Comparison of ENCODE assay signal across 8 cellular contexts in genomic region chr19:1490311-1491113, GRCh38. TPM values are rescaled to one million over a fixed set of nuclear protein-coding genes. Genes with fewer than 3 reads are reported as not detected.
A peak's percentile ranks its signal among the peaks of the same experiment; 100 is the strongest.
DNase-seq lines count a peak whose midpoint lies in the region; ATAC-seq and TF ChIP-seq lines count a peak whose summit lies in the region.

PCSK4 (minus strand) TSS chr19:1490350; CDS start chr19:1490346, 4 bp downstream.

- no peaks in the 10 kb centered on the region for H4K20me1 ChIP-seq in PC-3 (ENCODE audit: low read length)

- no peaks in the 10 kb centered on the region for H3K27me3 ChIP-seq in PC-3 (ENCODE audit: low read length)

- no peaks in the 10 kb centered on the region for H3K36me3 Mint-ChIP-seq in activated T-cell treated with anti-CD3 and anti-CD28 coated beads, Interleukin-2, amount 50 U/mL, for 24 hours (ENCODE audit: low read depth)

- H3K4me3 Mint-ChIP-seq in activated T-cell treated with anti-CD3 and anti-CD28 coated beads, Interleukin-2, amount 50 U/mL, for 24 hours = peak within 1 kb of the TSS; percentile 81

- peak within 1 kb of the TSS; percentile 93 for H2AFZ ChIP-seq in PC-3 (ENCODE audit: low read length)

- no peak for TF ChIP-seq CTCF in PC-3 (conservative IDR thresholded peaks at IDR 0.05; ENCODE audit: low read depth, low read length)

- no peak for TF ChIP-seq RAD21 in Ishikawa (IDR thresholded peaks at IDR 0.05; ENCODE audit: low read depth)

- H3K4me2 ChIP-seq in PC-3 (ENCODE audit: low read length) = peak within 1 kb of the TSS; percentile 92

- BruUV-seq in PC-3 (replicated peaks; lab: Mats Ljungman, UMichigan) = no TSS peak

- DNase-seq in D341Med (ENCODE audit: low spot score) = peak; percentile 97
- peak; percentile 96 for DNase-seq in PC-3
- DNase-seq in activated T-cell treated with anti-CD3 and anti-CD28 coated beads, Interleukin-2, amount 50 U/mL, for 24 hours = peak; percentile 98
- DNase-seq in erythroblast (lab: John Stamatoyannopoulos, UW) = peak; percentile 99 to 100
- peak; percentile 99 for DNase-seq in mucosa of gallbladder (ENCODE audit: low spot score)
- peak; percentile 92 for DNase-seq in stimulated activated CD8-positive, alpha-beta memory T cell treated with anti-CD3 and anti-CD28 coated beads, Interleukin-4, amount 100 ng/mL, for 24 hours (ENCODE audit: low read depth)

- no peak for TF ChIP-seq EP300 in Ishikawa (IDR thresholded peaks at IDR 0.05; ENCODE audit: borderline replicate concordance)

- peak within 1 kb of the TSS; percentile 67 for H3K9ac ChIP-seq in PC-3 (ENCODE audit: low read length)

- peaks cover 17% of the 10 kb centered on the region for H3K4me1 Mint-ChIP-seq in activated T-cell treated with anti-CD3 and anti-CD28 coated beads, Interleukin-2, amount 50 U/mL, for 24 hours (ENCODE audit: low read depth)

- ATAC-seq in GM21576 (IDR thresholded peaks at IDR 0.05; ENCODE audit: unreplicated experiment) (peak; percentile 78), PC-3 (peak; percentile 88)

- no peak within 1 kb of the TSS for H3K27ac ChIP-seq in PC-3 (ENCODE audit: low read length)

- no peaks in the 10 kb centered on the region for H3K9me3 Mint-ChIP-seq in activated T-cell treated with anti-CD3 and anti-CD28 coated beads, Interleukin-2, amount 50 U/mL, for 24 hours

- H3K9me2 ChIP-seq in PC-3 (replicated peaks; ENCODE audit: low read length) = no peaks in the 10 kb centered on the region

- intact Hi-C loops in PC-3 (cut with micrococcal nuclease) = no loop called here

- peaks cover 6% of the 10 kb centered on the region for H3K27me3 Mint-ChIP-seq in activated T-cell treated with anti-CD3 and anti-CD28 coated beads, Interleukin-2, amount 50 U/mL, for 24 hours

- H3K79me2 ChIP-seq in PC-3 (ENCODE audit: low read length) = 0 out of 2 replicates have a peak, but pooled peaks cover 3% of the 10 kb centered on the region

- peak; percentile 13 for TF ChIP-seq POLR2A in erythroblast (IDR thresholded peaks at IDR 0.05; ENCODE audit: low read length)

- POLR2A ChIA-PET in PC-3 (lab: Charles Lee; ENCODE audit: unreplicated experiment) = no interaction called here

- CTCF ChIA-PET in PC-3 (lab: Charles Lee) = interaction anchor here (0.6 to 1.0 kb wide), 2 partner anchors 19 to 256 kb away, joined by 3 to 4 read pairs; no protein-coding TSS in a partner anchor

- peak within 1 kb of the TSS; percentile 76 for H3K4me3 ChIP-seq in PC-3 (ENCODE audit: low read length)

- no peaks in the 10 kb centered on the region for H3F3A ChIP-seq in PC-3 (ENCODE audit: low read length, unreplicated experiment)

- H3K36me3 ChIP-seq in PC-3 (ENCODE audit: low read depth, low read length) = no peaks in the 10 kb centered on the region

- peaks cover 12% of the 10 kb centered on the region for H3K4me1 ChIP-seq in PC-3 (ENCODE audit: insufficient read depth, low read length)

- no peaks in the 10 kb centered on the region for H3K9me3 ChIP-seq in PC-3 (ENCODE audit: low read length)

- H3K27ac Mint-ChIP-seq in activated T-cell treated with anti-CD3 and anti-CD28 coated beads, Interleukin-2, amount 50 U/mL, for 24 hours = peak within 1 kb of the TSS; percentile 97

TF ChIP-seq in Ishikawa, 13 proteins besides CTCF, POLR2A, EP300 and RAD21:
- TF ChIP-seq MAX (IDR thresholded peaks at IDR 0.05) (peak; percentile 60), TCF12 (IDR thresholded peaks at IDR 0.05; ENCODE audit: low read depth) (no peak), FOXM1 (IDR thresholded peaks at IDR 0.05; ENCODE audit: borderline replicate concordance, low read depth) (0 out of 2 replicates have a peak, but pooled peaks have one; percentile 24), EGR1 (IDR thresholded peaks at IDR 0.05) (no peak), REST (IDR thresholded peaks at IDR 0.05; ENCODE audit: low read depth) (no peak), CEBPB (IDR thresholded peaks at IDR 0.05) (no peak; the same call in 1 of the 2 replicates)

RNA-seq across cellular contexts. Expression of gene PCSK4, which starts in this region (rescaled TPM):
- total RNA-seq in PC-3 (2014; rRNA removed) (3.9 and 5.7 TPM in 2 replicates), mucosa of gallbladder (11.7 TPM)
